Comparison of ENCODE assay signal across 35 cellular contexts in the genomic region with DNA sequence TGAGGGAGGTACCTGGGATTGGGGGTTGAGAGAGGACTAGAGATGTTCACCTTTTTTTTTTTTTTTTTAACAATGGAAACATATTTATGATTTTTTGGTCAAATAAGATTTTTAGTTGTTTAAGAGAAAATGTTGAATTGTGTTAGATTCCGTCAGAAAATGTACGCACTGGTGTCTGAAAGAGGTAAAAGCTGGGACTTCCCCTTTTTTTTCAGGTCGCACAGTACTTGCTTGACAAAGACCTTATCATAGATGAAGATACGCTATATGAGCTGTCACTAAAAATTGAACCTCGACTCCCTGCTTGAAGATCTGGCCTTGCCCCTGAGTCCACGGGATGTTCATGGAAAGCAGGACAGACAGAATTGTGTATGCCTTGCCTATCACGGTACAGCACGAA. TPM values are rescaled to one million over a fixed set of nuclear protein-coding genes. Genes with fewer than 3 reads are reported as not detected.
"Had no signal": no experiment of that assay in that cellular context is flagged by ENCODE, and none has a peak within 500 bp of the region (broad histone marks: within the 10 kb centered on the region; RNA-seq: fewer than 3 reads in every experiment).

No MANE protein-coding gene starts in this region.

- H3K27me3 ChIP-seq: adrenal gland, body of pancreas, gastrocnemius medialis, heart left ventricle had no signal

- H3K4me3 ChIP-seq: adrenal gland, body of pancreas, esophagus muscularis mucosa, gastrocnemius medialis, heart left ventricle had no signal

- H3K27ac ChIP-seq: adrenal gland, body of pancreas, esophagus muscularis mucosa, foreskin keratinocyte, gastrocnemius medialis, heart left ventricle had no signal

- H3K9me3 ChIP-seq: adrenal gland, body of pancreas, esophagus muscularis mucosa, gastrocnemius medialis, heart left ventricle had no signal

- FAIRE-seq: colon had no signal

- ATAC-seq: activated CD4-positive, alpha-beta T cell treated with anti-CD3 and anti-CD28 coated beads for 36 hours; activated CD8-positive, alpha-beta memory T cell treated with anti-CD3 and anti-CD28 coated beads, Interleukin-2, amount 10 ng/mL, durations not matched to agents 7 days and 5 days; activated CD8-positive, alpha-beta T cell treated with anti-CD3 and anti-CD28 coated beads, Interleukin-2, amount 10 ng/mL, durations not matched to agents 7 days and 5 days; activated naive CD8-positive, alpha-beta T cell treated with anti-CD3 and anti-CD28 coated beads, Interleukin-2, amount 50 U/mL, for 24 hours; body of pancreas; effector memory CD8-positive, alpha-beta T cell; foreskin keratinocyte; gastrocnemius medialis; heart left ventricle had no signal

- DNase-seq: activated CD4-positive, alpha-beta memory T cell treated with anti-CD3 and anti-CD28 coated beads for 36 hours; activated CD4-positive, alpha-beta T cell treated with anti-CD3 and anti-CD28 coated beads for 36 hours; activated CD4-positive, alpha-beta T cell treated with anti-CD3 and anti-CD28 coated beads, Interleukin-2, amount 10 ng/mL, durations not matched to agents 24 days and 14 days; activated CD4-positive, CD25-positive, alpha-beta regulatory T cell; activated CD4-positive, CD25-positive, alpha-beta regulatory T cell treated with anti-CD3 and anti-CD28 coated beads, Interleukin-2, amount 50 U/mL, for 72 hours; activated CD8-positive, alpha-beta memory T cell treated with anti-CD3 and anti-CD28 coated beads, Interleukin-2, amount 10 ng/mL, durations not matched to agents 7 days and 5 days; activated CD8-positive, alpha-beta memory T cell treated with anti-CD3 and anti-CD28 coated beads, Interleukin-2, amount 50 U/mL, for 4 hours; activated CD8-positive, alpha-beta T cell treated with anti-CD3 and anti-CD28 coated beads, Interleukin-2, amount 10 ng/mL, durations not matched to agents 7 days and 5 days; activated effector memory CD4-positive, alpha-beta T cell treated with anti-CD3 and anti-CD28 coated beads, Interleukin-2, amount 50 U/mL, for 16 hours; activated naive CD4-positive, alpha-beta T cell treated with anti-CD3 and anti-CD28 coated beads for 36 hours; activated naive CD8-positive, alpha-beta T cell treated with anti-CD3 and anti-CD28 coated beads for 36 hours; activated naive CD8-positive, alpha-beta T cell treated with anti-CD3 and anti-CD28 coated beads, Interleukin-2, amount 50 U/mL, for 24 hours; activated T-cell treated with anti-CD3 and anti-CD28 coated beads, Interleukin-2, amount 50 U/mL, for 1 hour; activated T-cell treated with anti-CD3 and anti-CD28 coated beads, Interleukin-2, amount 50 U/mL, for 48 hours; adrenal gland; amygdala; aorta; body of pancreas; caudate nucleus; cortex of kidney; dermis blood vessel endothelial cell; effector CD4-positive, alpha-beta T cell; effector memory CD8-positive, alpha-beta T cell; erythroblast; foreskin keratinocyte; gastrocnemius medialis; glutamatergic neuron; heart left ventricle; T1000 had no signal

- H3K36me3 ChIP-seq: adrenal gland, gastrocnemius medialis had no signal

- H3K4me1 ChIP-seq: adrenal gland, body of pancreas, esophagus muscularis mucosa, foreskin keratinocyte, gastrocnemius medialis, heart left ventricle had no signal

RNA-seq across cellular contexts. Expression of a gene that starts 7.7 kb away (rescaled TPM):
- total RNA-seq: activated CD4-positive, alpha-beta memory T cell treated with anti-CD3 and anti-CD28 coated beads for 36 hours; activated CD4-positive, alpha-beta T cell treated with anti-CD3 and anti-CD28 coated beads for 36 hours; activated CD4-positive, alpha-beta T cell treated with anti-CD3 and anti-CD28 coated beads, Interleukin-2, amount 10 ng/mL, durations not matched to agents 24 days and 14 days; activated CD8-positive, alpha-beta memory T cell treated with anti-CD3 and anti-CD28 coated beads for 36 hours; activated CD8-positive, alpha-beta memory T cell treated with anti-CD3 and anti-CD28 coated beads, Interleukin-2, amount 10 ng/mL, durations not matched to agents 7 days and 5 days; activated CD8-positive, alpha-beta T cell treated with anti-CD3 and anti-CD28 coated beads, Interleukin-2, amount 10 ng/mL, durations not matched to agents 7 days and 5 days; activated naive CD4-positive, alpha-beta T cell treated with anti-CD3 and anti-CD28 coated beads for 36 hours; activated naive CD8-positive, alpha-beta T cell treated with anti-CD3 and anti-CD28 coated beads for 36 hours; activated T-helper 1 cell treated with anti-CD3 and anti-CD28 coated beads, Interleukin-12 subunit alpha, Interleukin-12 subunit beta, Interleukin-2, Interleukin-4 antibody, amounts not matched to agents 30 ng/mL and 10 ng/mL and 1 ng/mL, durations not matched to agents 14 hours and 24 hours and 36 hours; activated T-helper 2 cell treated with anti-CD3 and anti-CD28 coated beads, Interferon-gamma antibody, Interleukin-2, Interleukin-4, amounts not matched to agents 10 μg/mL and 5 μg/mL and 100 μg/mL, durations not matched to agents 14 hours and 24 hours and 36 hours; chondrocyte; foreskin keratinocyte had no signal
- polyA plus RNA-seq: foreskin keratinocyte had no signal
